Comparison of ENCODE assay signal across 14 cellular contexts in genomic region chr17:46108550-46109110, GRCh38.
DNase-seq lines count a peak whose midpoint lies in the region; ATAC-seq lines count a peak whose summit lies in the region.
"Had no signal": no experiment of that assay in that cellular context is flagged by ENCODE, and none has a peak within 500 bp of the region (broad histone marks: within the 10 kb centered on the region; RNA-seq: fewer than 3 reads in every experiment).

No MANE protein-coding gene starts in this region.

- no peak for DNase-seq in activated T-cell treated with anti-CD3 and anti-CD28 coated beads, Interleukin-2, amount 50 U/mL, for 4 hours
- no peak for DNase-seq in activated T-cell treated with anti-CD3 and anti-CD28 coated beads, Interleukin-2, amount 50 U/mL, for 48 hours
- DNase-seq in T-cell, result no peak
- no peak for DNase-seq in stimulated activated naive B cell treated with anti-CD40 and anti-IgM and Interleukin-4, amounts not matched to agents 10 μg/mL and 1 μg/mL and 100 μg/mL, for 72 hours
- no peak for DNase-seq in anterior cingulate cortex (lab: John Stamatoyannopoulos, UW)
- DNase-seq: NCI-H1417; stimulated activated CD4-positive, alpha-beta T cell treated with anti-CD3 and anti-CD28 coated beads, Interleukin-4, amount 100 ng/mL, for 24 hours had no signal

- no peak overlapping the region for H3K4me3 Mint-ChIP-seq in activated T-cell treated with anti-CD3 and anti-CD28 coated beads, Interleukin-2, amount 50 U/mL, for 4 hours
- peak overlapping the region in 1 of 3 donors; percentile 5 for H3K4me3 Mint-ChIP-seq in T-cell
- no peak overlapping the region for H3K4me3 Mint-ChIP-seq in stimulated activated naive B cell treated with anti-CD40 and anti-IgM and Interleukin-4, amounts not matched to agents 10 μg/mL and 1 μg/mL and 100 μg/mL, for 72 hours
- H3K4me3 Mint-ChIP-seq: activated T-helper 1 cell treated with anti-CD3 and anti-CD28 coated beads, Interleukin-12 subunit alpha, Interleukin-12 subunit beta, Interleukin-2, Interleukin-4 antibody, amounts not matched to agents 30 ng/mL and 10 ng/mL and 1 ng/mL, durations not matched to agents 14 hours and 24 hours and 36 hours; neural crest cell had no signal

- H3K36me3 Mint-ChIP-seq in activated T-cell treated with anti-CD3 and anti-CD28 coated beads, Interleukin-2, amount 50 U/mL, for 4 hours (ENCODE audit: insufficient read depth), result peaks cover 10% of the 10 kb centered on the region
- peaks cover 4% of the 10 kb centered on the region for H3K36me3 Mint-ChIP-seq in T-cell
- H3K36me3 Mint-ChIP-seq in stimulated activated naive B cell treated with anti-CD40 and anti-IgM and Interleukin-4, amounts not matched to agents 10 μg/mL and 1 μg/mL and 100 μg/mL, for 72 hours, result peaks cover 5 to 19% of the 10 kb centered on the region in 2 donors

- H3K9me3 Mint-ChIP-seq in activated T-cell treated with anti-CD3 and anti-CD28 coated beads, Interleukin-2, amount 50 U/mL, for 4 hours, result no peaks in the 10 kb centered on the region
- no peaks in the 10 kb centered on the region for H3K9me3 Mint-ChIP-seq in T-cell
- H3K9me3 Mint-ChIP-seq in stimulated activated naive B cell treated with anti-CD40 and anti-IgM and Interleukin-4, amounts not matched to agents 10 μg/mL and 1 μg/mL and 100 μg/mL, for 72 hours, result no peaks in the 10 kb centered on the region
- H3K9me3 Mint-ChIP-seq: activated T-helper 1 cell treated with anti-CD3 and anti-CD28 coated beads, Interleukin-12 subunit alpha, Interleukin-12 subunit beta, Interleukin-2, Interleukin-4 antibody, amounts not matched to agents 30 ng/mL and 10 ng/mL and 1 ng/mL, durations not matched to agents 14 hours and 24 hours and 36 hours; neural crest cell had no signal

- no peaks in the 10 kb centered on the region for H3K9me3 ChIP-seq in iPS-18a (ENCODE audit: control insufficient read depth, low read depth, low read length)
- H3K9me3 ChIP-seq: suprapubic skin had no signal

- no peak overlapping the region for H3K9ac ChIP-seq in iPS-18a (ENCODE audit: low read length)

- no peaks in the 10 kb centered on the region for H3K27me3 Mint-ChIP-seq in activated T-cell treated with anti-CD3 and anti-CD28 coated beads, Interleukin-2, amount 50 U/mL, for 4 hours (ENCODE audit: low read depth)
- H3K27me3 Mint-ChIP-seq in T-cell, result no peaks in the 10 kb centered on the region
- no peaks in the 10 kb centered on the region for H3K27me3 Mint-ChIP-seq in stimulated activated naive B cell treated with anti-CD40 and anti-IgM and Interleukin-4, amounts not matched to agents 10 μg/mL and 1 μg/mL and 100 μg/mL, for 72 hours

- peaks cover 87% of the 10 kb centered on the region for H3K4me1 Mint-ChIP-seq in activated T-cell treated with anti-CD3 and anti-CD28 coated beads, Interleukin-2, amount 50 U/mL, for 4 hours (ENCODE audit: low read depth)
- peaks cover 80 to 97% (median 93%) of the 10 kb centered on the region in 3 donors for H3K4me1 Mint-ChIP-seq in T-cell
- H3K4me1 Mint-ChIP-seq in stimulated activated naive B cell treated with anti-CD40 and anti-IgM and Interleukin-4, amounts not matched to agents 10 μg/mL and 1 μg/mL and 100 μg/mL, for 72 hours, result peaks cover 37 to 75% of the 10 kb centered on the region in 2 donors

- no peak overlapping the region for H3K4me3 ChIP-seq in iPS-18a (ENCODE audit: low read length)
- H3K4me3 ChIP-seq: coronary artery, suprapubic skin had no signal

- POLR2A ChIA-PET in T-cell (lab: Charles Lee), result interaction anchor here (0.5 to 0.6 kb wide), 2 partner anchors 11 to 84 kb away, joined by 4 to 5 read pairs; partner anchors contain the start of gene KANSL1 (in 1 of the 2)

- H3K27ac Mint-ChIP-seq in T-cell, result peak overlapping the region; percentile 70 to 80
- H3K27ac Mint-ChIP-seq in stimulated activated naive B cell treated with anti-CD40 and anti-IgM and Interleukin-4, amounts not matched to agents 10 μg/mL and 1 μg/mL and 100 μg/mL, for 72 hours, result peak overlapping the region; percentile 48
- H3K27ac Mint-ChIP-seq: activated T-helper 1 cell treated with anti-CD3 and anti-CD28 coated beads, Interleukin-12 subunit alpha, Interleukin-12 subunit beta, Interleukin-2, Interleukin-4 antibody, amounts not matched to agents 30 ng/mL and 10 ng/mL and 1 ng/mL, durations not matched to agents 14 hours and 24 hours and 36 hours had no signal

- no peaks in the 10 kb centered on the region for H3K27me3 ChIP-seq in iPS-18a (ENCODE audit: control insufficient read depth, insufficient read depth, low read length)
- H3K27me3 ChIP-seq: suprapubic skin had no signal

- H3K4me1 ChIP-seq in iPS-18a (ENCODE audit: control insufficient read depth, low read depth, low read length), result peaks cover 49% of the 10 kb centered on the region

- CTCF ChIA-PET in T-cell (lab: Charles Lee), result interaction anchor here in 1 of 2 donors (0.6 kb wide), 1 partner anchor 23 kb away, joined by 3 read pairs; no protein-coding TSS in a partner anchor

- ATAC-seq in activated T-cell treated with anti-CD3 and anti-CD28 coated beads, Interleukin-2, amount 50 U/mL, for 4 hours, result peak; percentile 52 to 53
- ATAC-seq in T-cell (replicated peaks in 1 of 4), result peak in 2 of 4 experiments; percentile 11 to 46
- no peak for ATAC-seq in stimulated activated naive B cell treated with anti-CD40 and anti-IgM and Interleukin-4, amounts not matched to agents 10 μg/mL and 1 μg/mL and 100 μg/mL, for 72 hours (replicated peaks)
- ATAC-seq in HG03280 (IDR thresholded peaks at IDR 0.05; ENCODE audit: unreplicated experiment), result no peak
- no peak for ATAC-seq in HG02840 (IDR thresholded peaks at IDR 0.05; ENCODE audit: low FRiP score, unreplicated experiment)

- H3K36me3 ChIP-seq in iPS-18a (ENCODE audit: control insufficient read depth, low read depth, low read length), result no peaks in the 10 kb centered on the region
- H3K36me3 ChIP-seq: suprapubic skin had no signal

- H3K27ac ChIP-seq in iPS-18a (ENCODE audit: low read length), result peak overlapping the region; percentile 56
- H3K27ac ChIP-seq: coronary artery, suprapubic skin had no signal

Comparison
In these comparisons a context has a peak if more than half of its experiments do, and no peak if none do; other contexts are left out.
1. ATAC-seq: peak in activated T-cell treated with anti-CD3 and anti-CD28 coated beads, Interleukin-2, amount 50 U/mL, for 4 hours (2 of 2); none in stimulated activated naive B cell treated with anti-CD40 and anti-IgM and Interleukin-4, amounts not matched to agents 10 μg/mL and 1 μg/mL and 100 μg/mL, for 72 hours (0 of 2), HG03280 (single experiment) and HG02840 (single experiment).